Comparison of ENCODE assay signal across 23 cellular contexts in the genomic region with DNA sequence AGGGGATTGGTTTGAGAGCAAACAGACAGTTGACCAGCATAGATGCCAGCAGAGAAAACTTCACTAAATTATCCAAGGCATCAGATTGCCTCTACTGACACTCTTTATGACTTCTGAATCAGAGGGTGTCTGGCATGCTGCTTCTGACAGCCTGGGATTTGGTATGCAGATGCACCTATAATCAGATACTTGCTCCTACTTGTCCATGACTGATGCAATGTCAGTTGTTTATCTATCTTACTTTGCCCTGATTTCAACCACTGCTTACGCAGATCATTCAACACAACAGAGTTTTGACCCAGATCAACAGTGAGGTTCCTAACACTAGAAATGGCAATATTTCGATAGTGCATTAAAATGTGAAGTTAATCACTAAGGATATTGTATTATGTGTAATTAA.
"Had no signal": no experiment of that assay in that cellular context is flagged by ENCODE, and none has a peak within 500 bp of the region (broad histone marks: within the 10 kb centered on the region; RNA-seq: fewer than 3 reads in every experiment).

No MANE protein-coding gene starts in this region.

- H3K27ac ChIP-seq: pancreas, testis, vagina, VCaP had no signal

- FAIRE-seq: endometrium, frontal cortex had no signal

- H3K36me3 ChIP-seq: pancreas, vagina had no signal

- ATAC-seq: activated CD4-positive, CD25-positive, alpha-beta regulatory T cell treated with anti-CD3 and anti-CD28 coated beads, Interleukin-2, amount 50 U/mL, for 24 hours; activated CD8-positive, alpha-beta memory T cell treated with anti-CD3 and anti-CD28 coated beads, Interleukin-2, amount 10 ng/mL, durations not matched to agents 7 days and 5 days; activated CD8-positive, alpha-beta T cell treated with anti-CD3 and anti-CD28 coated beads for 36 hours; activated naive CD8-positive, alpha-beta T cell treated with anti-CD3 and anti-CD28 coated beads, Interleukin-2, amount 50 U/mL, for 24 hours; left ventricle myocardium superior; pancreas; right cardiac atrium; stimulated activated memory B cell treated with anti-CD40 and anti-IgM and Interleukin-4, amounts not matched to agents 10 μg/mL and 1 μg/mL and 100 μg/mL, for 72 hours had no signal

- H3K4me1 ChIP-seq: testis, vagina had no signal

- DNase-seq: activated CD4-positive, alpha-beta T cell treated with anti-CD3 and anti-CD28 coated beads, Interleukin-2, amount 10 ng/mL, durations not matched to agents 7 days and 5 days; activated CD8-positive, alpha-beta memory T cell treated with anti-CD3 and anti-CD28 coated beads, Interleukin-2, amount 10 ng/mL, durations not matched to agents 7 days and 5 days; activated CD8-positive, alpha-beta T cell treated with anti-CD3 and anti-CD28 coated beads for 36 hours; activated gamma-delta T cell; activated naive CD4-positive, alpha-beta T cell treated with anti-CD3 and anti-CD28 coated beads, Interleukin-2, amount 50 U/mL, for 16 hours; activated naive CD8-positive, alpha-beta T cell treated with anti-CD3 and anti-CD28 coated beads, Interleukin-2, amount 50 U/mL, for 24 hours; activated T-cell treated with anti-CD3 and anti-CD28 coated beads for 4 hours; effector CD4-positive, alpha-beta T cell; glutamatergic neuron; hippocampal formation; left ventricle myocardium superior; nephron progenitor cell; pancreas; right cardiac atrium; stimulated activated CD4-positive, alpha-beta T cell treated with anti-CD3 and anti-CD28 coated beads, Interleukin-15, amount 100 ng/mL, for 24 hours; testis had no signal

- H3K9me3 ChIP-seq: pancreas, testis, vagina had no signal

- H3K27me3 ChIP-seq: pancreas, testis, vagina had no signal

- H3K4me3 ChIP-seq: pancreas, skin epidermis, testis, vagina had no signal
